26 cellular contexts compared by ENCODE assay signal in genomic region chr2:226304308-226304707, GRCh38.
"Had no signal": no experiment of that assay in that cellular context is flagged by ENCODE, and none has a peak within 500 bp of the region (broad histone marks: within the 10 kb centered on the region; RNA-seq: fewer than 3 reads in every experiment).

No MANE protein-coding gene starts in this region.

- H3K27ac ChIP-seq: brain microvascular endothelial cell, cardiac muscle cell, RWPE1, SJCRH30, WERI-Rb-1 had no signal

- H3K4me3 Mint-ChIP-seq: activated CD4-positive, alpha-beta memory T cell treated with anti-CD3 and anti-CD28 coated beads, Interleukin-2, amount 10 ng/mL, durations not matched to agents 7 days and 5 days; activated CD4-positive, alpha-beta T cell treated with anti-CD3 and anti-CD28 coated beads for 36 hours; activated naive CD4-positive, alpha-beta T cell treated with anti-CD3 and anti-CD28 coated beads, Interleukin-2, amount 10 ng/mL, durations not matched to agents 7 days and 5 days; activated naive CD8-positive, alpha-beta T cell treated with anti-CD3 and anti-CD28 coated beads for 36 hours; activated T-cell treated with anti-CD3 and anti-CD28 coated beads, Interleukin-2, amount 50 U/mL, for 72 hours; dendritic cell treated with granulocyte-macrophage colony-stimulating factor and Interleukin-4, amounts not matched to agents 40 ng/mL and 50 ng/mL, for 4 days had no signal

- DNase-seq: activated CD4-positive, alpha-beta memory T cell treated with anti-CD3 and anti-CD28 coated beads, Interleukin-2, amount 10 ng/mL, durations not matched to agents 7 days and 5 days; activated CD4-positive, alpha-beta T cell treated with anti-CD3 and anti-CD28 coated beads for 36 hours; activated CD4-positive, alpha-beta T cell treated with anti-CD3 and anti-CD28 coated beads, Interleukin-2, amount 50 U/mL, for 1 hour; activated CD8-positive, alpha-beta memory T cell treated with anti-CD3 and anti-CD28 coated beads, Interleukin-2, amount 50 U/mL, for 4 hours; activated gamma-delta T cell treated with Interleukin-2 at 50 U/mL for 16 hours; activated naive CD4-positive, alpha-beta T cell treated with anti-CD3 and anti-CD28 coated beads, Interleukin-2, amount 10 ng/mL, durations not matched to agents 7 days and 5 days; activated naive CD8-positive, alpha-beta T cell treated with anti-CD3 and anti-CD28 coated beads for 36 hours; activated T-cell treated with anti-CD3 and anti-CD28 coated beads, Interleukin-2, amount 50 U/mL, for 72 hours; brain microvascular endothelial cell; MV-4-11; NCI-H1105; NCI-H1436; NCI-H187; NCI-H2081; NCI-H446; NCI-H524; Right ventricle myocardium superior; SJCRH30; SK-N-SH; T-helper 1 cell; WERI-Rb-1 had no signal

- H3K27me3 Mint-ChIP-seq: activated naive CD4-positive, alpha-beta T cell treated with anti-CD3 and anti-CD28 coated beads, Interleukin-2, amount 10 ng/mL, durations not matched to agents 7 days and 5 days had no signal

- H3K4me1 Mint-ChIP-seq: activated CD4-positive, alpha-beta memory T cell treated with anti-CD3 and anti-CD28 coated beads, Interleukin-2, amount 10 ng/mL, durations not matched to agents 7 days and 5 days; activated naive CD4-positive, alpha-beta T cell treated with anti-CD3 and anti-CD28 coated beads, Interleukin-2, amount 10 ng/mL, durations not matched to agents 7 days and 5 days; activated naive CD8-positive, alpha-beta T cell treated with anti-CD3 and anti-CD28 coated beads for 36 hours had no signal

- H3K36me3 Mint-ChIP-seq: activated naive CD4-positive, alpha-beta T cell treated with anti-CD3 and anti-CD28 coated beads, Interleukin-2, amount 10 ng/mL, durations not matched to agents 7 days and 5 days; activated naive CD8-positive, alpha-beta T cell treated with anti-CD3 and anti-CD28 coated beads for 36 hours had no signal

- ATAC-seq: activated CD4-positive, alpha-beta T cell treated with anti-CD3 and anti-CD28 coated beads for 36 hours; activated T-cell treated with anti-CD3 and anti-CD28 coated beads, Interleukin-2, amount 50 U/mL, for 72 hours; Panc1 had no signal

- H3K4me3 ChIP-seq: cardiac muscle cell, SJCRH30 had no signal

- H3K9ac ChIP-seq: SK-N-SH had no signal

- H3K27me3 ChIP-seq: brain microvascular endothelial cell, cardiac muscle cell, SJCRH30 had no signal

- H3K36me3 ChIP-seq: brain microvascular endothelial cell, cardiac muscle cell, SJCRH30, WERI-Rb-1 had no signal

- H3K9me3 ChIP-seq: SK-N-SH had no signal

- H3K9me3 Mint-ChIP-seq: activated CD4-positive, alpha-beta memory T cell treated with anti-CD3 and anti-CD28 coated beads, Interleukin-2, amount 10 ng/mL, durations not matched to agents 7 days and 5 days; activated naive CD4-positive, alpha-beta T cell treated with anti-CD3 and anti-CD28 coated beads, Interleukin-2, amount 10 ng/mL, durations not matched to agents 7 days and 5 days; activated naive CD8-positive, alpha-beta T cell treated with anti-CD3 and anti-CD28 coated beads for 36 hours; activated T-cell treated with anti-CD3 and anti-CD28 coated beads, Interleukin-2, amount 50 U/mL, for 72 hours; activated T-helper 2 cell treated with anti-CD3 and anti-CD28 coated beads, Interferon-gamma antibody, Interleukin-2, Interleukin-4, amounts not matched to agents 10 μg/mL and 5 μg/mL and 100 μg/mL, durations not matched to agents 14 hours and 24 hours and 36 hours had no signal

- H3K4me2 ChIP-seq: SK-N-SH had no signal

- H3K27ac Mint-ChIP-seq: activated CD4-positive, alpha-beta memory T cell treated with anti-CD3 and anti-CD28 coated beads, Interleukin-2, amount 10 ng/mL, durations not matched to agents 7 days and 5 days; activated CD4-positive, alpha-beta T cell treated with anti-CD3 and anti-CD28 coated beads for 36 hours; activated naive CD4-positive, alpha-beta T cell treated with anti-CD3 and anti-CD28 coated beads, Interleukin-2, amount 10 ng/mL, durations not matched to agents 7 days and 5 days; activated naive CD8-positive, alpha-beta T cell treated with anti-CD3 and anti-CD28 coated beads for 36 hours; activated T-cell treated with anti-CD3 and anti-CD28 coated beads, Interleukin-2, amount 50 U/mL, for 72 hours; activated T-helper 2 cell treated with anti-CD3 and anti-CD28 coated beads, Interferon-gamma antibody, Interleukin-2, Interleukin-4, amounts not matched to agents 10 μg/mL and 5 μg/mL and 100 μg/mL, durations not matched to agents 14 hours and 24 hours and 36 hours; dendritic cell treated with granulocyte-macrophage colony-stimulating factor and Interleukin-4, amounts not matched to agents 40 ng/mL and 50 ng/mL, for 4 days had no signal
